25 cellular contexts compared by ENCODE assay signal in genomic region chr15:25415217-25415616, GRCh38.
"Had no signal": no experiment of that assay in that cellular context is flagged by ENCODE, and none has a peak within 500 bp of the region (broad histone marks: within the 10 kb centered on the region; RNA-seq: fewer than 3 reads in every experiment).

No MANE protein-coding gene starts in this region.

- H3K4me3 ChIP-seq: colonic mucosa, dorsolateral prefrontal cortex, esophagus squamous epithelium, gastrocnemius medialis, tibial artery had no signal

- H3K9me3 ChIP-seq: colonic mucosa, esophagus squamous epithelium, gastrocnemius medialis, tibial artery had no signal

- H3K4me1 ChIP-seq: colonic mucosa had no signal

- H3K27me3 ChIP-seq: colonic mucosa, dorsolateral prefrontal cortex, esophagus squamous epithelium, gastrocnemius medialis, tibial artery had no signal

- ATAC-seq: activated CD4-positive, CD25-positive, alpha-beta regulatory T cell treated with anti-CD3 and anti-CD28 coated beads, Interleukin-2, amount 50 U/mL, for 24 hours; activated CD8-positive, alpha-beta memory T cell treated with anti-CD3 and anti-CD28 coated beads, Interleukin-2, amount 10 ng/mL, durations not matched to agents 7 days and 5 days; activated CD8-positive, alpha-beta T cell treated with anti-CD3 and anti-CD28 coated beads for 36 hours; gastrocnemius medialis; left ventricle myocardium superior; sciatic nerve; stimulated activated effector memory CD8-positive, alpha-beta T cell treated with anti-CD3 and anti-CD28 coated beads, Interleukin-12 subunit alpha, Interleukin-12 subunit beta, amount 100 ng/mL, for 72 hours; stimulated activated naive CD8-positive, alpha-beta T cell treated with anti-CD3 and anti-CD28 coated beads, Interleukin-15, amount 100 ng/mL, for 72 hours had no signal

- H3K36me3 Mint-ChIP-seq: stimulated activated effector memory CD8-positive, alpha-beta T cell treated with anti-CD3 and anti-CD28 coated beads, Interleukin-12 subunit alpha, Interleukin-12 subunit beta, amount 100 ng/mL, for 72 hours had no signal

- H3K36me3 ChIP-seq: colonic mucosa, esophagus squamous epithelium, gastrocnemius medialis had no signal

- DNase-seq: activated CD4-positive, alpha-beta T cell treated with anti-CD3 and anti-CD28 coated beads, Interleukin-2, amount 10 ng/mL, durations not matched to agents 7 days and 5 days; activated CD8-positive, alpha-beta memory T cell treated with anti-CD3 and anti-CD28 coated beads, Interleukin-2, amount 10 ng/mL, durations not matched to agents 7 days and 5 days; activated CD8-positive, alpha-beta T cell treated with anti-CD3 and anti-CD28 coated beads for 36 hours; activated gamma-delta T cell; activated naive CD8-positive, alpha-beta T cell treated with anti-CD3 and anti-CD28 coated beads for 36 hours; activated T-cell treated with anti-CD3 and anti-CD28 coated beads, Interleukin-2, amount 50 U/mL, for 1 hour; colonic mucosa; dorsolateral prefrontal cortex; esophagus squamous epithelium; gastrocnemius medialis; head of caudate nucleus; hypothalamus; left ventricle myocardium superior; mammary epithelial cell; occipital lobe; posterior cingulate gyrus; small intestine; stimulated activated CD4-positive, alpha-beta T cell treated with anti-CD3 and anti-CD28 coated beads, Interleukin-2, amount 100 ng/mL, for 24 hours; stimulated activated naive CD8-positive, alpha-beta T cell treated with anti-CD3 and anti-CD28 coated beads, Interleukin-15, amount 100 ng/mL, for 72 hours; tibial artery had no signal

- H3K9me3 Mint-ChIP-seq: stimulated activated effector memory CD8-positive, alpha-beta T cell treated with anti-CD3 and anti-CD28 coated beads, Interleukin-12 subunit alpha, Interleukin-12 subunit beta, amount 100 ng/mL, for 72 hours had no signal

- H3K27me3 Mint-ChIP-seq: activated CD4-positive, alpha-beta T cell treated with anti-CD3 and anti-CD28 coated beads, Interleukin-2, amount 10 ng/mL, durations not matched to agents 7 days and 5 days; activated CD8-positive, alpha-beta memory T cell treated with anti-CD3 and anti-CD28 coated beads, Interleukin-2, amount 10 ng/mL, durations not matched to agents 7 days and 5 days; activated CD8-positive, alpha-beta T cell treated with anti-CD3 and anti-CD28 coated beads for 36 hours; activated naive CD8-positive, alpha-beta T cell treated with anti-CD3 and anti-CD28 coated beads for 36 hours; stimulated activated naive CD8-positive, alpha-beta T cell treated with anti-CD3 and anti-CD28 coated beads, Interleukin-15, amount 100 ng/mL, for 72 hours had no signal

- H3K27ac Mint-ChIP-seq: activated CD4-positive, alpha-beta T cell treated with anti-CD3 and anti-CD28 coated beads, Interleukin-2, amount 10 ng/mL, durations not matched to agents 7 days and 5 days; activated CD8-positive, alpha-beta memory T cell treated with anti-CD3 and anti-CD28 coated beads, Interleukin-2, amount 10 ng/mL, durations not matched to agents 7 days and 5 days; activated CD8-positive, alpha-beta T cell treated with anti-CD3 and anti-CD28 coated beads for 36 hours; activated naive CD8-positive, alpha-beta T cell treated with anti-CD3 and anti-CD28 coated beads for 36 hours; stimulated activated effector memory CD8-positive, alpha-beta T cell treated with anti-CD3 and anti-CD28 coated beads, Interleukin-12 subunit alpha, Interleukin-12 subunit beta, amount 100 ng/mL, for 72 hours; stimulated activated naive CD8-positive, alpha-beta T cell treated with anti-CD3 and anti-CD28 coated beads, Interleukin-15, amount 100 ng/mL, for 72 hours had no signal

- H3K27ac ChIP-seq: colonic mucosa, dorsolateral prefrontal cortex, esophagus squamous epithelium, gastrocnemius medialis, tibial artery, VCaP had no signal

- H3K4me3 Mint-ChIP-seq: activated CD4-positive, alpha-beta T cell treated with anti-CD3 and anti-CD28 coated beads, Interleukin-2, amount 10 ng/mL, durations not matched to agents 7 days and 5 days; activated CD8-positive, alpha-beta memory T cell treated with anti-CD3 and anti-CD28 coated beads, Interleukin-2, amount 10 ng/mL, durations not matched to agents 7 days and 5 days; activated CD8-positive, alpha-beta T cell treated with anti-CD3 and anti-CD28 coated beads for 36 hours; activated naive CD8-positive, alpha-beta T cell treated with anti-CD3 and anti-CD28 coated beads for 36 hours; neural crest cell; stimulated activated effector memory CD8-positive, alpha-beta T cell treated with anti-CD3 and anti-CD28 coated beads, Interleukin-12 subunit alpha, Interleukin-12 subunit beta, amount 100 ng/mL, for 72 hours; stimulated activated naive CD8-positive, alpha-beta T cell treated with anti-CD3 and anti-CD28 coated beads, Interleukin-15, amount 100 ng/mL, for 72 hours had no signal
